Comparison of ENCODE assay signal across 15 cellular contexts in the genomic region with DNA sequence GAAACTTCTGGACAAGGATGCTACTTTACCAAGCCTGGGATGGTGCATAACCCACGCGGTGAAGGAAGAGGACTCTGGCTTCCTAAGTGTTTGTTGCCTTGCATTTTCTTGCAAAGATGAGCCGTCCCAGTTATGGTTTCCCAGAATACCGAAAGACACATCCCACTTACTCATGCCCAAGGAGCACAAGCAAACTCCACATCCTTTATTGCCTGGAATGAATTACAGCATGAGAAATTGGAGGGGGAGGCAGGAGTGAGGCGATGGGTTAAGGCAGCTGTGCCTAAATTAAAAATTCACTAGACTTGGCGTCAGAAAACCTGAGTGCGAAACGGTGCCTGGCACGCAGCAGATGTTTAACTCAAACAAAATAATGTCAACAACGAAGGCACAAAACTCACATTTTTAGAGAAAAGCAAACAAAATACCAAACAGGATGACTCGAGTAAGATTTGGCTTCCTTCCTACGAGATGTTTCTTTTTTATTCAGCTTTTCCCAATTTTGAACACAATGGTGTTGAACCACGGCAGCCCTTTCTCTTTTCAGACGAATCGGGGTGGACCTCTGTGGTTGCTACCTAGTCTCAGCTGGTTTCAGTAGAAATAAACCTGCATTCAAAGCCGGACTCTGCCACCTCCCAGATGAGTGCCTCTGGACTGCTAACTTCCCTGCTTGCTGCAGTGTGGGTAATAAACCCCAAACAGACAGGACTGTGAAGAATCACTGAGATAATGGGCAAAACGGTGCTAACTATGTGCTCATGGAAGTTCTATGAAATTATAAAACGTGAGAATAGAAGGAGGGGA.
A peak's percentile ranks its signal among the peaks of the same experiment; 100 is the strongest.
DNase-seq lines count a peak whose midpoint lies in the region; ATAC-seq, FAIRE-seq and TF ChIP-seq lines count a peak whose summit lies in the region.
"Had no signal": no experiment of that assay in that cellular context is flagged by ENCODE, and none has a peak within 500 bp of the region (broad histone marks: within the 10 kb centered on the region; RNA-seq: fewer than 3 reads in every experiment).

No MANE protein-coding gene starts in this region.

- no peak for FAIRE-seq in D721Med (lab: Jason Lieb, UNC)
- FAIRE-seq: colon, GM19239 had no signal

- no peaks in the 10 kb centered on the region for H3K9me3 ChIP-seq in RWPE2 (ENCODE audit: severe bottlenecking)

- peaks cover 3% of the 10 kb centered on the region for H3K27me3 ChIP-seq in RWPE2 (ENCODE audit: insufficient read depth, poor library complexity, severe bottlenecking)

- H3K4me1 ChIP-seq in RWPE2 (ENCODE audit: insufficient read depth, poor library complexity, severe bottlenecking) = peaks cover 12% of the 10 kb centered on the region

- no peak overlapping the region for H3K27ac ChIP-seq in RWPE2 (ENCODE audit: poor library complexity, severe bottlenecking)

- TF ChIP-seq CTCF in RWPE2 (IDR thresholded peaks at IDR 0.05; ENCODE audit: poor library complexity, severe bottlenecking) (no peak), D721Med (IDR thresholded peaks at IDR 0.05; ENCODE audit: insufficient read depth, missing control alignments) (no peak)

- H3K4me3 ChIP-seq in RWPE2 (ENCODE audit: severe bottlenecking) = no peak overlapping the region

- no peaks in the 10 kb centered on the region for H3K36me3 ChIP-seq in RWPE2 (ENCODE audit: low read depth)

- DNase-seq in DMS 273 treated with DMSO at 0.1 percent for 48 hours (lab: John Stamatoyannopoulos, UW) (peak; percentile 54), RWPE2 (ENCODE audit: low spot score) (no peak), globus pallidus (ENCODE audit: low spot score) (peak; percentile 27), retina (peak; percentile 17), D721Med (ENCODE audit: insufficient read length, low spot score) (no peak), NCI-H69 (lab: John Stamatoyannopoulos, UW) (no peak), DMS153 treated with DMSO at 0.1 percent for 48 hours (lab: John Stamatoyannopoulos, UW; ENCODE audit: unreplicated experiment) (no peak)
- DNase-seq: activated CD4-positive, alpha-beta T cell treated with anti-CD3 and anti-CD28 coated beads for 1 hour; activated effector memory CD4-positive, alpha-beta T cell treated with anti-CD3 and anti-CD28 coated beads, Interleukin-2, amount 50 U/mL, for 16 hours; NCI-H524 treated with DMSO at 0.1 percent for 48 hours; stimulated activated CD4-positive, alpha-beta T cell treated with anti-CD3 and anti-CD28 coated beads, Interleukin-15, amount 100 ng/mL, for 24 hours had no signal

- peak; percentile 40; the same call in 2 of the 3 replicates for ATAC-seq in RWPE2 (ENCODE audit: low read depth)
- ATAC-seq in HG02840 (IDR thresholded peaks at IDR 0.05; ENCODE audit: low FRiP score, unreplicated experiment) = no peak
- ATAC-seq: stimulated activated effector memory CD8-positive, alpha-beta T cell treated with anti-CD3 and anti-CD28 coated beads, Interleukin-12 subunit alpha, Interleukin-12 subunit beta, amount 100 ng/mL, for 72 hours had no signal

Comparison
In these comparisons a context has a peak if more than half of its experiments do, and no peak if none do; other contexts are left out.
1. DNase-seq: peak in DMS 273 treated with DMSO at 0.1 percent for 48 hours (single experiment), globus pallidus (single experiment) and retina (single experiment); none in RWPE2 (single experiment), D721Med (single experiment), NCI-H69 (single experiment) and DMS153 treated with DMSO at 0.1 percent for 48 hours (single experiment).